Comparison of ENCODE assay signal across 1 cellular context in the genomic region with DNA sequence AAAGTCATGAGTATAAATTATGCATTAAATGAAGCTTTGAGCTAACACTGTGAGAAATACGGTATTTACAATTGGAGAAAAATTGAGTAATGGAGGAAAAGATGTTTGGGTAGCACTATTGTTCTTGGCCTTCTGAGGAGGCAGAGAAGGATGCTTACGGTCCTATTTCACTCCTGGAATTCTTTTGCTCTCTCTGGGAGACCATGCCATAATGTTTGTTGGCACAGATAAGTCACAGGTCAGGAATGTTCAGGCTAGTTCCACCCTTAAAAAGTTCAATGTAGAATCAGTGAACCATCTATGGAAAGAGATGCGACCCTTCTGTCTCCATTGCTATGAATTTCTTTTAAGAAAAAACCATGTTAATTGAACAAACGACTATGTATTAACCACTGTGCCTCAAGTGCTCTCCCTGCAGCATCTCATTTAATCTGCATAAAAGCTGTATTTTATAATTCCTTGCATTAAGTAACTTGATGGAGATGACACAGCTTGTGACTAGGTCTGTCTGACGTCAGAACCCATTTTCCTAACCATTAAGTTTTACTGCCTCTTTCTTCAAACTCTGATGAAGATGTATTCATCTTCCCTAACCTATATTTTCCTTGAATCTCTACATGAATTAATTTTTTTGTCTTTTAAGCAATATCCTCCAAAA.
TF ChIP-seq lines count a peak whose summit lies in the region.

No MANE protein-coding gene starts in this region.

TF ChIP-seq in SK-N-SH treated with all-trans-retinoic acid at 6 μM for 48 hours, 23 proteins besides CTCF, POLR2A, EP300 and RAD21 (continued from another document):
- TF ChIP-seq, protein P1, sequence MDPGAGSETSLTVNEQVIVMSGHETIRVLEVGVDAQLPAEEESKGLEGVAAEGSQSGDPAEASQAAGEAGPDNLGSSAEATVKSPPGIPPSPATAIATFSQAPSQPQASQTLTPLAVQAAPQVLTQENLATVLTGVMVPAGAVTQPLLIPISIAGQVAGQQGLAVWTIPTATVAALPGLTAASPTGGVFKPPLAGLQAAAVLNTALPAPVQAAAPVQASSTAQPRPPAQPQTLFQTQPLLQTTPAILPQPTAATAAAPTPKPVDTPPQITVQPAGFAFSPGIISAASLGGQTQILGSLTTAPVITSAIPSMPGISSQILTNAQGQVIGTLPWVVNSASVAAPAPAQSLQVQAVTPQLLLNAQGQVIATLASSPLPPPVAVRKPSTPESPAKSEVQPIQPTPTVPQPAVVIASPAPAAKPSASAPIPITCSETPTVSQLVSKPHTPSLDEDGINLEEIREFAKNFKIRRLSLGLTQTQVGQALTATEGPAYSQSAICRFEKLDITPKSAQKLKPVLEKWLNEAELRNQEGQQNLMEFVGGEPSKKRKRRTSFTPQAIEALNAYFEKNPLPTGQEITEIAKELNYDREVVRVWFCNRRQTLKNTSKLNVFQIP (CRISPR knock-in tag; IDR thresholded peaks at IDR 0.05; ENCODE audit: borderline replicate concordance, low read depth): no peak
- TF ChIP-seq, protein P2, sequence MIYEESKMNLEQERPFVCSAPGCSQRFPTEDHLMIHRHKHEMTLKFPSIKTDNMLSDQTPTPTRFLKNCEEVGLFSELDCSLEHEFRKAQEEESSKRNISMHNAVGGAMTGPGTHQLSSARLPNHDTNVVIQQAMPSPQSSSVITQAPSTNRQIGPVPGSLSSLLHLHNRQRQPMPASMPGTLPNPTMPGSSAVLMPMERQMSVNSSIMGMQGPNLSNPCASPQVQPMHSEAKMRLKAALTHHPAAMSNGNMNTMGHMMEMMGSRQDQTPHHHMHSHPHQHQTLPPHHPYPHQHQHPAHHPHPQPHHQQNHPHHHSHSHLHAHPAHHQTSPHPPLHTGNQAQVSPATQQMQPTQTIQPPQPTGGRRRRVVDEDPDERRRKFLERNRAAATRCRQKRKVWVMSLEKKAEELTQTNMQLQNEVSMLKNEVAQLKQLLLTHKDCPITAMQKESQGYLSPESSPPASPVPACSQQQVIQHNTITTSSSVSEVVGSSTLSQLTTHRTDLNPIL (CRISPR knock-in tag; IDR thresholded peaks at IDR 0.05; ENCODE audit: low read depth): no peak
